13 cellular contexts compared by ENCODE assay signal in the genomic region with DNA sequence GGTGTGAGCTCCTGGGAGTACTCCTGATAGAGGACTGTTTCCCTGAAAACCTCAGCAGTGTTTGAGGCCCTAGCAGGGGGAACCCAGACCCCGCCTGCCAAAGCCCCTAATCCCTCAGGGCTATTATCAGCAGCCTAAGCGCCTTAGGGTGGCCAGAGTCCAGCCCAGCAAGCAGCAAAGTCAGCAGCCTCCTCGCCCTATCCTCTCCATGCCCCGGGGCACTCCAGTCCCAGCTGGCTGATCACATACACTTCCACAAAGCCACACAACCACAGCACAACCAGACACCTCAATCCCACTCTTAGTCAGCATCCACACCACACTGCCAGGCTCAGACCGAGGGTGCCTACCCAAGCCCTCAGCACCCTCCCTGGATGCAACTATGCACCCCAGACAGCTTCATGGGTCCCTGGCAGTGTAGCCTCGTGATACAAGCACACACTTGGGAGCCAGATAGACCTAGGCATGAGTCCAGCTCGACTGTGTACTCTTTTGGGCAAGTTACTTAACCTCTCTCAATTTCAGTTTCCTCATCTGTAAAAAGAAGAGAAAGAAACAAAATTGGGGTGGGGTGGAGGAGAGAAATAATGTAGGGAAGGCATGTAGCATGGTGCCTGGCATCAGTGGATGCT. TPM values are rescaled to one million over a fixed set of nuclear protein-coding genes. Genes with fewer than 3 reads are reported as not detected.
DNase-seq lines count a peak whose midpoint lies in the region; ATAC-seq and TF ChIP-seq lines count a peak whose summit lies in the region.
"Had no signal": no experiment of that assay in that cellular context is flagged by ENCODE, and none has a peak within 500 bp of the region (broad histone marks: within the 10 kb centered on the region; RNA-seq: fewer than 3 reads in every experiment).

No MANE protein-coding gene starts in this region.

- no peaks in the 10 kb centered on the region for H3K79me1 ChIP-seq in mesenchymal stem cell (replicated peaks; ENCODE audit: low read length, poor library complexity, severe bottlenecking)

- H3K27me3 Mint-ChIP-seq in activated T-helper 17 cell treated with anti-CD3 and anti-CD28 coated beads, Interleukin-2, amount 50 U/mL, for 72 hours: peaks cover 28% of the 10 kb centered on the region

- H2AFZ ChIP-seq in mesenchymal stem cell (ENCODE audit: low read depth, low read length): no peak overlapping the region

- H2BK120ac ChIP-seq in mesenchymal stem cell (ENCODE audit: low read depth, low read length): no peak overlapping the region

- no peak overlapping the region for H3K4me2 ChIP-seq in mesenchymal stem cell (ENCODE audit: low read length, poor library complexity, severe bottlenecking)

- H3K4me1 Mint-ChIP-seq in activated T-helper 17 cell treated with anti-CD3 and anti-CD28 coated beads, Interleukin-2, amount 50 U/mL, for 72 hours: no peaks in the 10 kb centered on the region

- H3K27ac Mint-ChIP-seq in activated T-helper 17 cell treated with anti-CD3 and anti-CD28 coated beads, Interleukin-2, amount 50 U/mL, for 72 hours: peak overlapping the region; percentile 66

- WGBS in mesenchymal stem cell: 86% methylated on average over 5 of the region's 7 CpGs
- WGBS in sigmoid colon, 2 donors: 55 to 66% methylated on average over 7 of the region's 7 CpGs

- no peak for TF ChIP-seq EP300 in sigmoid colon (IDR thresholded peaks at IDR 0.05)

- H3K27ac ChIP-seq in neutrophil: peak overlapping the region; percentile 10
- H3K27ac ChIP-seq in mesenchymal stem cell (ENCODE audit: low read length, poor library complexity, severe bottlenecking): no peak overlapping the region
- H3K27ac ChIP-seq in sigmoid colon: no peak overlapping the region
- H3K27ac ChIP-seq: SJCRH30 had no signal

- no peak for TF ChIP-seq POLR2A in sigmoid colon (IDR thresholded peaks at IDR 0.05)

- H2BK5ac ChIP-seq in mesenchymal stem cell (ENCODE audit: low read depth, low read length, poor library complexity, severe bottlenecking): no peak overlapping the region

- no peak overlapping the region for H3K23ac ChIP-seq in mesenchymal stem cell (ENCODE audit: low read length in 2 of 2)

- H3K4ac ChIP-seq in mesenchymal stem cell (ENCODE audit: low read depth in 1 of 2, low read length in 2 of 2): no peak overlapping the region

- no peaks in the 10 kb centered on the region for H3K36me3 Mint-ChIP-seq in activated T-helper 17 cell treated with anti-CD3 and anti-CD28 coated beads, Interleukin-2, amount 50 U/mL, for 72 hours (ENCODE audit: low read depth)

- H3K9me3 Mint-ChIP-seq in activated T-helper 17 cell treated with anti-CD3 and anti-CD28 coated beads, Interleukin-2, amount 50 U/mL, for 72 hours: no peaks in the 10 kb centered on the region

- H3K9ac ChIP-seq in mesenchymal stem cell (ENCODE audit: low read length): no peak overlapping the region

- intact Hi-C loops in sigmoid colon (cut with DNase I): no loop called here

- no peak overlapping the region for H4K8ac ChIP-seq in mesenchymal stem cell (ENCODE audit: low read length)

- no peak overlapping the region for H2BK12ac ChIP-seq in mesenchymal stem cell (ENCODE audit: low read length in 2 of 2)

- TF ChIP-seq CTCF in neutrophil (IDR thresholded peaks at IDR 0.05): no peak
- TF ChIP-seq CTCF in sigmoid colon (IDR thresholded peaks at IDR 0.05): no peak

- H3K36me3 ChIP-seq in neutrophil (no peaks in the 10 kb centered on the region), mesenchymal stem cell (ENCODE audit: control insufficient read depth in 1 of 2, insufficient read depth in 2 of 2, low read depth in 1 of 2, low read length in 2 of 2) (no peaks in the 10 kb centered on the region), sigmoid colon (no peaks in the 10 kb centered on the region)
- H3K36me3 ChIP-seq: SJCRH30 had no signal

- H2AK5ac ChIP-seq in mesenchymal stem cell (ENCODE audit: low read length, severe bottlenecking): no peak overlapping the region

- H3K9me3 ChIP-seq in neutrophil (no peaks in the 10 kb centered on the region), mesenchymal stem cell (ENCODE audit: control insufficient read depth, low read length) (no peaks in the 10 kb centered on the region), sigmoid colon (no peaks in the 10 kb centered on the region)
- H3K9me3 ChIP-seq: SJCRH30 had no signal

- H3K27me3 ChIP-seq in neutrophil: peaks cover 20% of the 10 kb centered on the region
- H3K27me3 ChIP-seq in mesenchymal stem cell (ENCODE audit: control insufficient read depth in 1 of 2, insufficient read depth in 1 of 2, low read length in 2 of 2): peaks cover 67 to 75% of the 10 kb centered on the region in 2 experiments
- H3K27me3 ChIP-seq in sigmoid colon: no peaks in the 10 kb centered on the region

- no peak overlapping the region for H4K91ac ChIP-seq in mesenchymal stem cell (ENCODE audit: low read length)

- H3K18ac ChIP-seq in mesenchymal stem cell (ENCODE audit: low read depth in 1 of 2, low read length in 2 of 2): no peak overlapping the region

- no peak overlapping the region for H3K4me3 Mint-ChIP-seq in activated T-helper 17 cell treated with anti-CD3 and anti-CD28 coated beads, Interleukin-2, amount 50 U/mL, for 72 hours

- H3K4me1 ChIP-seq in neutrophil (ENCODE audit: control insufficient read depth in 1 of 2, insufficient read depth in 1 of 2, low read depth in 1 of 2, low read length in 1 of 2) (peaks cover 28 to 32% of the 10 kb centered on the region in 2 experiments), mesenchymal stem cell (ENCODE audit: control insufficient read depth, insufficient read depth, low read depth, low read length) (peaks cover 3% of the 10 kb centered on the region), sigmoid colon (peaks cover 0 to 11% (median 6%) of the 10 kb centered on the region in 4 donors)

- peak overlapping the region in 1 of 2 experiments; percentile 11 for H3K14ac ChIP-seq in mesenchymal stem cell (ENCODE audit: low read length in 2 of 2)

- H2BK15ac ChIP-seq in mesenchymal stem cell (ENCODE audit: low read depth, poor library complexity, severe bottlenecking): no peak overlapping the region

- H3K4me3 ChIP-seq in neutrophil (ENCODE audit: low read depth in 1 of 2, low read length in 1 of 2) (no peak overlapping the region), mesenchymal stem cell (ENCODE audit: insufficient read depth in 1 of 2, low read depth in 1 of 2, low read length in 2 of 2) (no peak overlapping the region), sigmoid colon (no peak overlapping the region)
- H3K4me3 ChIP-seq: SJCRH30 had no signal

- ATAC-seq in HG03442 (IDR thresholded peaks at IDR 0.05; ENCODE audit: unreplicated experiment): peak; percentile 37
- peak; percentile 65 for ATAC-seq in activated T-helper 17 cell treated with anti-CD3 and anti-CD28 coated beads, Interleukin-2, amount 50 U/mL, for 72 hours (replicated peaks)
- no peak for ATAC-seq in GM19324 (IDR thresholded peaks at IDR 0.05; ENCODE audit: low FRiP score, unreplicated experiment)
- ATAC-seq in GM21619 (IDR thresholded peaks at IDR 0.05; ENCODE audit: unreplicated experiment): no peak

- DNase-seq in EL (peak; percentile 44), mesenchymal stem cell (no peak), sigmoid colon (no peak)
- DNase-seq: activated effector memory CD4-positive, alpha-beta T cell treated with Interleukin-2 at 50 U/mL for 16 hours; NCI-H446 treated with DMSO at 0.1 percent for 48 hours had no signal

RNA-seq across cellular contexts. Expression of gene IGSF9, which starts 7.1 kb away (rescaled TPM):
- total RNA-seq in activated T-helper 17 cell treated with anti-CD3 and anti-CD28 coated beads, Interleukin-2, amount 50 U/mL, for 72 hours: not detected
- polyA plus RNA-seq in mesenchymal stem cell (2013, experiment 1 of 2): 0.03 TPM
- polyA plus RNA-seq in mesenchymal stem cell (2013, experiment 2 of 2): 0.03 TPM
- under 1 TPM in 1 of 4 donors, not detected in 3; under 0.01 TPM for total RNA-seq in sigmoid colon
- 10 to 100 TPM in 2 of 3 donors, 1 to 10 TPM in 1; 6.9 to 16.3 (median 11.4) TPM for polyA plus RNA-seq in sigmoid colon
- total RNA-seq: renal cortical epithelial cell had no signal

RNA-seq across cellular contexts. Expression of gene TAGLN2, which starts 13.0 kb away (rescaled TPM):
- 100 to 1,000 TPM; 457 to 593 TPM for total RNA-seq in activated T-helper 17 cell treated with anti-CD3 and anti-CD28 coated beads, Interleukin-2, amount 50 U/mL, for 72 hours
- polyA plus RNA-seq in mesenchymal stem cell (2013, experiment 1 of 2): 328 TPM
- polyA plus RNA-seq in mesenchymal stem cell (2013, experiment 2 of 2): 330 TPM
- 100 to 1,000 TPM in 2 of 4 donors, 10 to 100 TPM in 2; 88.8 to 109 (median 99.0) TPM for total RNA-seq in sigmoid colon
- 100 to 1,000 TPM; 383 to 770 (median 531) TPM for polyA plus RNA-seq in sigmoid colon

RNA-seq across cellular contexts. Expression of gene SLAMF9, which starts 15.7 kb away (rescaled TPM):
- total RNA-seq in activated T-helper 17 cell treated with anti-CD3 and anti-CD28 coated beads, Interleukin-2, amount 50 U/mL, for 72 hours: not detected
- polyA plus RNA-seq in mesenchymal stem cell (2013, experiment 1 of 2): not detected
- not detected for polyA plus RNA-seq in mesenchymal stem cell (2013, experiment 2 of 2)
- not detected for total RNA-seq in sigmoid colon
- under 1 TPM in 1 of 3 donors, not detected in 2; 0.15 TPM for polyA plus RNA-seq in sigmoid colon
- total RNA-seq: renal cortical epithelial cell, SJCRH30, temporal lobe had no signal

RNA-seq across cellular contexts. Expression of gene CFAP45, which starts 38.4 kb away (rescaled TPM):
- total RNA-seq in activated T-helper 17 cell treated with anti-CD3 and anti-CD28 coated beads, Interleukin-2, amount 50 U/mL, for 72 hours: 1 to 10 TPM in 1 of 2 donors, under 1 TPM in 1; 0.78 to 3.6 TPM
- polyA plus RNA-seq in mesenchymal stem cell (2013, experiment 1 of 2): 0.86 TPM
- 0.71 TPM for polyA plus RNA-seq in mesenchymal stem cell (2013, experiment 2 of 2)
- total RNA-seq in sigmoid colon: 1 to 10 TPM in 1 of 4 donors, under 1 TPM in 1, not detected in 2; 0.81 to 1.8 TPM
- 1 to 10 TPM in 1 of 3 donors, under 1 TPM in 1, not detected in 1; 0.29 to 1.2 TPM for polyA plus RNA-seq in sigmoid colon

Comparison
In these comparisons a context has a peak if more than half of its experiments do, and no peak if none do; other contexts are left out.
1. ATAC-seq: peak in HG03442 (single experiment) and activated T-helper 17 cell treated with anti-CD3 and anti-CD28 coated beads, Interleukin-2, amount 50 U/mL, for 72 hours (single experiment); none in GM19324 (single experiment) and GM21619 (single experiment).
2. RNA of gene TAGLN2, which starts 13.0 kb away (total RNA-seq): 457 to 593 TPM in activated T-helper 17 cell treated with anti-CD3 and anti-CD28 coated beads, Interleukin-2, amount 50 U/mL, for 72 hours; 88.8 to 109 TPM in sigmoid colon; every median in the first group is over 4 times any median in the second.